ENCODE assay signal across 2 cellular contexts in genomic region chr10:59633063-59633462, GRCh38.
TF ChIP-seq lines count a peak whose summit lies in the region.

No MANE protein-coding gene starts in this region.

TF ChIP-seq in HEK293T, 16 proteins besides CTCF, POLR2A, EP300 and RAD21:
- no peak for TF ChIP-seq PKNOX1 (IDR thresholded peaks at IDR 0.05)
- no peak for TF ChIP-seq BHLHE40 (IDR thresholded peaks at IDR 0.05; ENCODE audit: borderline replicate concordance)

TF ChIP-seq in H1, 55 proteins besides CTCF, POLR2A, EP300 and RAD21:
- no peak for TF ChIP-seq TBP (IDR thresholded peaks at IDR 0.05; ENCODE audit: low read depth, low read length)
- TF ChIP-seq CEBPB (IDR thresholded peaks at IDR 0.05; ENCODE audit: low read depth, low read length), result no peak
- TF ChIP-seq CREB1 (IDR thresholded peaks at IDR 0.05), result no peak
- no peak for TF ChIP-seq SIN3A (conservative IDR thresholded peaks at IDR 0.05 in 1 of 2, IDR thresholded peaks at IDR 0.05 in 1 of 2; ENCODE audit: low read depth in 1 of 2, low read length in 2 of 2)
- TF ChIP-seq E2F6 (IDR thresholded peaks at IDR 0.05), result no peak
- TF ChIP-seq RNF2 (IDR thresholded peaks at IDR 0.05; ENCODE audit: borderline replicate concordance, low read depth, low read length, missing control alignments, poor library complexity, severe bottlenecking), result no peak
- TF ChIP-seq POU5F1 (IDR thresholded peaks at IDR 0.05; ENCODE audit: low read depth, low read length), result no peak
- TF ChIP-seq BACH1 (IDR thresholded peaks at IDR 0.05; ENCODE audit: low read length), result no peak
- no peak for TF ChIP-seq SP1 (IDR thresholded peaks at IDR 0.05; ENCODE audit: low read depth, low read length)
TF ChIP-seq in H1: peak in this region for 0.
